ENCODE assay signal across 1 cellular context in genomic region chr6:3438190-3439167, GRCh38.
TF ChIP-seq lines count a peak whose summit lies in the region.

No MANE protein-coding gene starts in this region.

TF ChIP-seq in HepG2, 621 proteins besides CTCF, POLR2A, EP300 and RAD21 (continued from another document and continues in another):
- TF ChIP-seq ZFP91 (CRISPR knock-in tag; IDR thresholded peaks at IDR 0.05; ENCODE audit: borderline replicate concordance) (no peak), ZNF414 (CRISPR knock-in tag; IDR thresholded peaks at IDR 0.05) (no peak; the same call in 1 of the 2 replicates), TOPORS (CRISPR knock-in tag; IDR thresholded peaks at IDR 0.05) (no peak), ISL2 (CRISPR knock-in tag; IDR thresholded peaks at IDR 0.05) (no peak), FOXA3 (CRISPR knock-in tag; IDR thresholded peaks at IDR 0.05) (peak; percentile 51), PAXIP1 (CRISPR knock-in tag; conservative IDR thresholded peaks at IDR 0.05) (0 out of 2 replicates have a peak, but pooled peaks have one; percentile 32), HDAC2 (CRISPR knock-in tag; IDR thresholded peaks at IDR 0.05) (0 out of 2 replicates have a peak, but pooled peaks have one; percentile 36), PRDM4 (CRISPR knock-in tag; IDR thresholded peaks at IDR 0.05; ENCODE audit: borderline replicate concordance) (no peak), RORA (CRISPR knock-in tag; IDR thresholded peaks at IDR 0.05) (no peak), ZNF138 (CRISPR knock-in tag; IDR thresholded peaks at IDR 0.05; ENCODE audit: low read depth) (no peak), GABPB1 (CRISPR knock-in tag; IDR thresholded peaks at IDR 0.05) (no peak), IKZF4 (CRISPR knock-in tag; IDR thresholded peaks at IDR 0.05; ENCODE audit: borderline replicate concordance, low read depth, not compliant biosample characterization) (no peak), ATM (IDR thresholded peaks at IDR 0.05; ENCODE audit: borderline replicate concordance) (no peak), SMC3 (IDR thresholded peaks at IDR 0.05; ENCODE audit: low read length) (0 out of 2 replicates have a peak, but pooled peaks have one; percentile 5), NFE2L2 (IDR thresholded peaks at IDR 0.05; ENCODE audit: low read length) (no peak), FOXO1 (CRISPR knock-in tag; IDR thresholded peaks at IDR 0.05) (peak; percentile 58; the same call in 1 of the 2 replicates), DBP (CRISPR knock-in tag; IDR thresholded peaks at IDR 0.05; ENCODE audit: not compliant biosample characterization) (no peak), TBX2 (CRISPR knock-in tag; IDR thresholded peaks at IDR 0.05; ENCODE audit: borderline replicate concordance) (peak; percentile 25; the same call in 1 of the 2 replicates), ZNF451 (CRISPR knock-in tag; IDR thresholded peaks at IDR 0.05) (no peak), ZNF768 (CRISPR knock-in tag; IDR thresholded peaks at IDR 0.05) (peak; percentile 55; the same call in 1 of the 2 replicates), CREB1 (IDR thresholded peaks at IDR 0.05) (no peak), CREB1 (CRISPR knock-in tag; IDR thresholded peaks at IDR 0.05) (no peak), ATF3 (CRISPR knock-in tag; IDR thresholded peaks at IDR 0.05) (0 out of 2 replicates have a peak, but pooled peaks have one; percentile 32), ZNF570 (CRISPR knock-in tag; IDR thresholded peaks at IDR 0.05; ENCODE audit: borderline replicate concordance) (no peak), IRF2 (CRISPR knock-in tag; IDR thresholded peaks at IDR 0.05) (0 out of 2 replicates have a peak, but pooled peaks have one; percentile 34), ZNF772 (CRISPR knock-in tag; IDR thresholded peaks at IDR 0.05) (no peak), NCOA1 (CRISPR knock-in tag; IDR thresholded peaks at IDR 0.05) (no peak), HDAC1 (CRISPR knock-in tag; IDR thresholded peaks at IDR 0.05) (no peak), ZHX2 (IDR thresholded peaks at IDR 0.05; ENCODE audit: low read depth) (0 out of 2 replicates have a peak, but pooled peaks have one; percentile 38), ZHX2 (CRISPR knock-in tag; IDR thresholded peaks at IDR 0.05; ENCODE audit: borderline replicate concordance) (no peak), REXO4 (CRISPR knock-in tag; IDR thresholded peaks at IDR 0.05; ENCODE audit: borderline replicate concordance) (no peak), GATAD2A (CRISPR knock-in tag; IDR thresholded peaks at IDR 0.05) (0 out of 2 replicates have a peak, but pooled peaks have one; percentile 45), ZNF678 (CRISPR knock-in tag; IDR thresholded peaks at IDR 0.05) (no peak), HNRNPUL1 (IDR thresholded peaks at IDR 0.05; ENCODE audit: low read depth, low read length) (no peak), NR2C2 (CRISPR knock-in tag; IDR thresholded peaks at IDR 0.05; ENCODE audit: borderline replicate concordance) (no peak), ZBTB42 (CRISPR knock-in tag; IDR thresholded peaks at IDR 0.05) (no peak), PITX1 (CRISPR knock-in tag; IDR thresholded peaks at IDR 0.05) (peak; percentile 62; the same call in 1 of the 2 replicates), SMAD9 (CRISPR knock-in tag; IDR thresholded peaks at IDR 0.05) (no peak), SMARCC2 (IDR thresholded peaks at IDR 0.05) (no peak), MTA1 (CRISPR knock-in tag; IDR thresholded peaks at IDR 0.05; ENCODE audit: borderline replicate concordance) (no peak), DZIP1 (CRISPR knock-in tag; IDR thresholded peaks at IDR 0.05) (no peak), BHLHE40 (IDR thresholded peaks at IDR 0.05; ENCODE audit: low read length) (0 out of 2 replicates have a peak, but pooled peaks have one; percentile 8), ZMYM4 (CRISPR knock-in tag; IDR thresholded peaks at IDR 0.05) (peak; percentile 26; the same call in 1 of the 2 replicates)
- TF ChIP-seq, protein P1, sequence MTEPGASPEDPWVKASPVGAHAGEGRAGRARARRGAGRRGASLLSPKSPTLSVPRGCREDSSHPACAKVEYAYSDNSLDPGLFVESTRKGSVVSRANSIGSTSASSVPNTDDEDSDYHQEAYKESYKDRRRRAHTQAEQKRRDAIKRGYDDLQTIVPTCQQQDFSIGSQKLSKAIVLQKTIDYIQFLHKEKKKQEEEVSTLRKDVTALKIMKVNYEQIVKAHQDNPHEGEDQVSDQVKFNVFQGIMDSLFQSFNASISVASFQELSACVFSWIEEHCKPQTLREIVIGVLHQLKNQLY (CRISPR knock-in tag; IDR thresholded peaks at IDR 0.05), result no peak
- TF ChIP-seq, protein P2, sequence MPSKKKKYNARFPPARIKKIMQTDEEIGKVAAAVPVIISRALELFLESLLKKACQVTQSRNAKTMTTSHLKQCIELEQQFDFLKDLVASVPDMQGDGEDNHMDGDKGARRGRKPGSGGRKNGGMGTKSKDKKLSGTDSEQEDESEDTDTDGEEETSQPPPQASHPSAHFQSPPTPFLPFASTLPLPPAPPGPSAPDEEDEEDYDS (CRISPR knock-in tag; IDR thresholded peaks at IDR 0.05), result no peak
